Comparison of ENCODE assay signal across 12 cellular contexts in genomic region chr19:17136617-17137016, GRCh38.
DNase-seq lines count a peak whose midpoint lies in the region; ATAC-seq and TF ChIP-seq lines count a peak whose summit lies in the region.
"Had no signal": no experiment of that assay in that cellular context is flagged by ENCODE, and none has a peak within 500 bp of the region (broad histone marks: within the 10 kb centered on the region; RNA-seq: fewer than 3 reads in every experiment).

No MANE protein-coding gene starts in this region.

- H3K4me1 Mint-ChIP-seq in nephron progenitor cell: peaks cover 31% of the 10 kb centered on the region

- H3K27ac Mint-ChIP-seq in nephron progenitor cell: peak overlapping the region; percentile 99
- H3K27ac Mint-ChIP-seq: stimulated activated effector memory CD8-positive, alpha-beta T cell treated with anti-CD3 and anti-CD28 coated beads, Interleukin-12 subunit alpha, Interleukin-12 subunit beta, amount 100 ng/mL, for 72 hours; T-helper 2 cell treated with Interferon-gamma antibody and Interleukin-4, amounts not matched to agents 5 μg/mL and 100 μg/mL, for 36 hours had no signal

- no peak for TF ChIP-seq POLR2A in upper lobe of left lung (IDR thresholded peaks at IDR 0.05)

- peaks cover 6% of the 10 kb centered on the region for H3K36me3 Mint-ChIP-seq in nephron progenitor cell (ENCODE audit: low read depth)

- H3K4me1 ChIP-seq in heart right ventricle (peaks cover 15 to 53% (median 43%) of the 10 kb centered on the region in 9 donors), upper lobe of left lung (peaks cover 32 to 59% (median 42%) of the 10 kb centered on the region in 4 donors)

- H3K27me3 Mint-ChIP-seq in nephron progenitor cell (ENCODE audit: low read depth, poor library complexity): peaks cover 2% of the 10 kb centered on the region
- H3K27me3 Mint-ChIP-seq: activated naive CD8-positive, alpha-beta T cell treated with anti-CD3 and anti-CD28 coated beads for 36 hours had no signal

- H3K4me3 Mint-ChIP-seq in nephron progenitor cell: no peak overlapping the region
- H3K4me3 Mint-ChIP-seq: activated naive CD8-positive, alpha-beta T cell treated with anti-CD3 and anti-CD28 coated beads for 36 hours; stimulated activated effector memory CD8-positive, alpha-beta T cell treated with anti-CD3 and anti-CD28 coated beads, Interleukin-12 subunit alpha, Interleukin-12 subunit beta, amount 100 ng/mL, for 72 hours; T-helper 2 cell treated with Interferon-gamma antibody and Interleukin-4, amounts not matched to agents 5 μg/mL and 100 μg/mL, for 36 hours had no signal

- 82 to 88% methylated on average over 11 of the region's 11 CpGs for WGBS in heart right ventricle, 2 donors
- WGBS in upper lobe of left lung, 2 donors: 93 to 95% methylated on average over 9 to 11 of the region's 11 CpGs

- no peaks in the 10 kb centered on the region for H3K9me3 Mint-ChIP-seq in nephron progenitor cell
- H3K9me3 Mint-ChIP-seq: activated naive CD8-positive, alpha-beta T cell treated with anti-CD3 and anti-CD28 coated beads for 36 hours; stimulated activated effector memory CD8-positive, alpha-beta T cell treated with anti-CD3 and anti-CD28 coated beads, Interleukin-12 subunit alpha, Interleukin-12 subunit beta, amount 100 ng/mL, for 72 hours; T-helper 2 cell treated with Interferon-gamma antibody and Interleukin-4, amounts not matched to agents 5 μg/mL and 100 μg/mL, for 36 hours had no signal

- intact Hi-C loops in heart right ventricle (cut with DNase I): loop anchor here in 4 of 10 donors (5.0 to 10.0 kb wide), 3 partner anchors 39 to 59 kb away; partner anchors contain the start of genes HAUS8 (in 2 of the 4) and MYO9B (in 2 of the 4)
- intact Hi-C loops in cardiac septum (cut with DNase I): loop anchor here (10.0 kb wide), 1 partner anchor 108 kb away; the partner anchor contains the start of gene NR2F6

- TF ChIP-seq CTCF in heart right ventricle (IDR thresholded peaks at IDR 0.05) (no peak), coronary artery (IDR thresholded peaks at IDR 0.05) (no peak), nephron progenitor cell (IDR thresholded peaks at IDR 0.05) (no peak), upper lobe of left lung (IDR thresholded peaks at IDR 0.05) (no peak)

- H3K9me3 ChIP-seq in heart right ventricle (no peaks in the 10 kb centered on the region), upper lobe of left lung (no peaks in the 10 kb centered on the region)

- no peak for TF ChIP-seq EP300 in upper lobe of left lung (IDR thresholded peaks at IDR 0.05)

- H3K27ac ChIP-seq in heart right ventricle: peak overlapping the region; percentile 85 to 99 (median 90)
- H3K27ac ChIP-seq in coronary artery: peak overlapping the region; percentile 95 to 98
- H3K27ac ChIP-seq in upper lobe of left lung: peak overlapping the region; percentile 83 to 93 (median 90)
- H3K27ac ChIP-seq in substantia nigra (ENCODE audit: low read depth, low read length, poor library complexity, severe bottlenecking): no peak overlapping the region

- H3K27me3 ChIP-seq in heart right ventricle (no peaks in the 10 kb centered on the region), upper lobe of left lung (no peaks in the 10 kb centered on the region)

- DNase-seq in heart right ventricle (no peak), cardiac septum (ENCODE audit: low spot score) (no peak), coronary artery (ENCODE audit: low spot score) (no peak), nephron progenitor cell (no peak), upper lobe of left lung (no peak), substantia nigra (lab: John Stamatoyannopoulos, UW) (no peak)
- DNase-seq: activated naive CD8-positive, alpha-beta T cell treated with anti-CD3 and anti-CD28 coated beads for 36 hours; NCI-H1694 treated with DMSO at 0.1 percent for 48 hours had no signal

- H3K4me3 ChIP-seq in heart right ventricle: no peak overlapping the region
- H3K4me3 ChIP-seq in coronary artery: no peak overlapping the region
- no peak overlapping the region for H3K4me3 ChIP-seq in upper lobe of left lung

- ATAC-seq in heart right ventricle: no peak
- no peak for ATAC-seq in upper lobe of left lung (ENCODE audit: low FRiP score in 2 of 2)
- ATAC-seq in GM18870 (IDR thresholded peaks at IDR 0.05; ENCODE audit: unreplicated experiment): no peak
- ATAC-seq in HG03139 (IDR thresholded peaks at IDR 0.05; ENCODE audit: unreplicated experiment): no peak
- ATAC-seq: stimulated activated effector memory CD8-positive, alpha-beta T cell treated with anti-CD3 and anti-CD28 coated beads, Interleukin-12 subunit alpha, Interleukin-12 subunit beta, amount 100 ng/mL, for 72 hours had no signal

- peaks cover 0 to 7% (median 0%) of the 10 kb centered on the region in 9 donors for H3K36me3 ChIP-seq in heart right ventricle
- no peaks in the 10 kb centered on the region for H3K36me3 ChIP-seq in upper lobe of left lung
